Comparison of ENCODE assay signal across 1 cellular context in genomic region chr19:1406818-1407661, GRCh38.
TF ChIP-seq lines count a peak whose summit lies in the region.

DAZAP1 (plus strand) TSS chr19:1407586; CDS start chr19:1407774, 188 bp downstream.

TF ChIP-seq in HepG2, 621 proteins besides CTCF, POLR2A, EP300 and RAD21 (continued from another document and continues in another):
- peak; percentile 74 for TF ChIP-seq ZFP91 (CRISPR knock-in tag; IDR thresholded peaks at IDR 0.05; ENCODE audit: borderline replicate concordance)
- TF ChIP-seq MBD4 (IDR thresholded peaks at IDR 0.05; ENCODE audit: borderline replicate concordance, low read length) = no peak
- TF ChIP-seq ZBTB8A (CRISPR knock-in tag; IDR thresholded peaks at IDR 0.05; ENCODE audit: borderline replicate concordance, low read depth) = no peak
- TF ChIP-seq ATF7 (IDR thresholded peaks at IDR 0.05) = no peak
- TF ChIP-seq ATF7 (CRISPR knock-in tag; IDR thresholded peaks at IDR 0.05) = 0 out of 2 replicates have a peak, but pooled peaks have one; percentile 58
- peak; percentile 37 for TF ChIP-seq SP5 (CRISPR knock-in tag; IDR thresholded peaks at IDR 0.05; ENCODE audit: borderline replicate concordance, low read depth)
- peak; percentile 74 for TF ChIP-seq YY1 (IDR thresholded peaks at IDR 0.05; ENCODE audit: insufficient read depth, insufficient replicate concordance, low read depth, low read length)
- no peak for TF ChIP-seq ZC3H4 (CRISPR knock-in tag; IDR thresholded peaks at IDR 0.05; ENCODE audit: borderline replicate concordance)
- no peak for TF ChIP-seq ZNF225 (CRISPR knock-in tag; IDR thresholded peaks at IDR 0.05)
- no peak for TF ChIP-seq PATZ1 (CRISPR knock-in tag; IDR thresholded peaks at IDR 0.05)
- no peak for TF ChIP-seq BRCA1 (CRISPR knock-in tag; IDR thresholded peaks at IDR 0.05)
- TF ChIP-seq FOSL1 (CRISPR knock-in tag; IDR thresholded peaks at IDR 0.05; ENCODE audit: borderline replicate concordance) = 0 out of 2 replicates have a peak, but pooled peaks have one; percentile 21
- peak; percentile 21; the same call in 1 of the 2 replicates for TF ChIP-seq MXD1 (CRISPR knock-in tag; IDR thresholded peaks at IDR 0.05)
- no peak for TF ChIP-seq IRX3 (CRISPR knock-in tag; IDR thresholded peaks at IDR 0.05; ENCODE audit: borderline replicate concordance, low read depth)
- TF ChIP-seq ZNF451 (CRISPR knock-in tag; IDR thresholded peaks at IDR 0.05) = peak; percentile 67; the same call in 1 of the 2 replicates
- TF ChIP-seq EHMT2 (IDR thresholded peaks at IDR 0.05; ENCODE audit: borderline replicate concordance, low read depth, low read length) = no peak
- no peak for TF ChIP-seq MLXIP (CRISPR knock-in tag; IDR thresholded peaks at IDR 0.05; ENCODE audit: borderline replicate concordance)
- TF ChIP-seq GTF2F1 (IDR thresholded peaks at IDR 0.05; ENCODE audit: low read length) = no peak
- peak; percentile 44; the same call in 1 of the 2 replicates for TF ChIP-seq ZBTB38 (CRISPR knock-in tag; IDR thresholded peaks at IDR 0.05)
- TF ChIP-seq GTF3A (CRISPR knock-in tag; conservative IDR thresholded peaks at IDR 0.05) = no peak
- TF ChIP-seq TOPORS (CRISPR knock-in tag; IDR thresholded peaks at IDR 0.05) = no peak
- no peak for TF ChIP-seq NONO (IDR thresholded peaks at IDR 0.05)
- TF ChIP-seq NONO (CRISPR knock-in tag; conservative IDR thresholded peaks at IDR 0.05) = no peak
- no peak for TF ChIP-seq CBX1 (IDR thresholded peaks at IDR 0.05; ENCODE audit: low read depth)
- TF ChIP-seq SETDB1 (CRISPR knock-in tag; IDR thresholded peaks at IDR 0.05; ENCODE audit: borderline replicate concordance) = no peak
- peak; percentile 43; the same call in 1 of the 2 replicates for TF ChIP-seq ZBTB10 (CRISPR knock-in tag; IDR thresholded peaks at IDR 0.05; ENCODE audit: borderline replicate concordance)
- no peak for TF ChIP-seq HMGA1 (CRISPR knock-in tag; conservative IDR thresholded peaks at IDR 0.05)
- no peak for TF ChIP-seq HHEX (CRISPR knock-in tag; IDR thresholded peaks at IDR 0.05)
- no peak for TF ChIP-seq ZNF382 (CRISPR knock-in tag; IDR thresholded peaks at IDR 0.05; ENCODE audit: borderline replicate concordance)
- peak; percentile 18; the same call in 1 of the 2 replicates for TF ChIP-seq ZNF431 (CRISPR knock-in tag; IDR thresholded peaks at IDR 0.05; ENCODE audit: borderline replicate concordance, low read depth)
- TF ChIP-seq SNAI1 (CRISPR knock-in tag; IDR thresholded peaks at IDR 0.05; ENCODE audit: borderline replicate concordance) = no peak; the same call in 1 of the 2 replicates
- 0 out of 2 replicates have a peak, but pooled peaks have one; percentile 54 for TF ChIP-seq PBX3 (CRISPR knock-in tag; IDR thresholded peaks at IDR 0.05; ENCODE audit: borderline replicate concordance)
- TF ChIP-seq ZMAT5 (CRISPR knock-in tag; IDR thresholded peaks at IDR 0.05; ENCODE audit: borderline replicate concordance, low read depth) = no peak
- TF ChIP-seq ZNF276 (CRISPR knock-in tag; IDR thresholded peaks at IDR 0.05; ENCODE audit: low read depth) = no peak
- TF ChIP-seq ZNF607 (CRISPR knock-in tag; IDR thresholded peaks at IDR 0.05; ENCODE audit: borderline replicate concordance) = peak; percentile 64
- no peak for TF ChIP-seq PREB (CRISPR knock-in tag; IDR thresholded peaks at IDR 0.05)
- TF ChIP-seq GMEB1 (CRISPR knock-in tag; IDR thresholded peaks at IDR 0.05; ENCODE audit: borderline replicate concordance) = peak; percentile 97
- TF ChIP-seq JUN (CRISPR knock-in tag; IDR thresholded peaks at IDR 0.05) = no peak
- TF ChIP-seq ZBTB33 (CRISPR knock-in tag; IDR thresholded peaks at IDR 0.05) = no peak
- no peak for TF ChIP-seq JUND (CRISPR knock-in tag; IDR thresholded peaks at IDR 0.05)
- no peak for TF ChIP-seq ZNF567 (CRISPR knock-in tag; IDR thresholded peaks at IDR 0.05; ENCODE audit: borderline replicate concordance)
- TF ChIP-seq CEBPB (IDR thresholded peaks at IDR 0.05; ENCODE audit: borderline replicate concordance, low read depth, low read length) = no peak
- no peak for TF ChIP-seq ZNF703 (CRISPR knock-in tag; IDR thresholded peaks at IDR 0.05; ENCODE audit: borderline replicate concordance)
- 0 out of 2 replicates have a peak, but pooled peaks have one; percentile 15 for TF ChIP-seq KLF11 (CRISPR knock-in tag; IDR thresholded peaks at IDR 0.05)
- no peak for TF ChIP-seq RELA (CRISPR knock-in tag; IDR thresholded peaks at IDR 0.05)
- TF ChIP-seq HOXA9 (CRISPR knock-in tag; IDR thresholded peaks at IDR 0.05; ENCODE audit: borderline replicate concordance) = no peak
- no peak for TF ChIP-seq EZH2 (conservative IDR thresholded peaks at IDR 0.05; ENCODE audit: low read depth, low read length)
